ENCODE assay signal across 18 cellular contexts in the genomic region with DNA sequence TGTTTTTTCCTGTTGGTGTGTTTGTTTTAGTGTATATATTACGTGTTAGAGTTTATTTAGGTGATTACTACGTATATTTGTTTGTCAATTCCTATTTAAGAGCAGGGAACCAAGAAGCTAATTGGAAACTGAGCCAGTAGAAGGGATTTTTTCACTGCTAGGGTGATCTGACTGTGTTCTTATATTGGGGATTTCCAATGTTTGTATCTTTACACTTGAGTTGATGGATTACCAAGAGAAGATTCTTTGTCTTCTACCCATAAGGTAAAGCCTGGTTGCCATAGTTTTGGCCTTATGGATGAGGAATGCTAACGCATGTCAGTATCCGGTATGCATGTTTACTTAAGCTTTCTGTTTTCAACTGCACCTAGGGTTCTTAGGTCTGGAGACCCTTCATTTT. TPM values are rescaled to one million over a fixed set of nuclear protein-coding genes. Genes with fewer than 3 reads are reported as not detected.
DNase-seq lines count a peak whose midpoint lies in the region; ATAC-seq, FAIRE-seq and TF ChIP-seq lines count a peak whose summit lies in the region.
"Had no signal": no experiment of that assay in that cellular context is flagged by ENCODE, and none has a peak within 500 bp of the region (broad histone marks: within the 10 kb centered on the region; RNA-seq: fewer than 3 reads in every experiment).

No MANE protein-coding gene starts in this region.

- H3K36me3 ChIP-seq in HepG2 (replicated peaks in 1 of 2; ENCODE audit: control insufficient read depth in 1 of 2, insufficient read depth in 2 of 2, low read length in 2 of 2) = peaks cover 1 to 15% of the 10 kb centered on the region in 2 experiments; a peak in 3 of 5 replicates

- FAIRE-seq in HepG2 (lab: Jason Lieb, UNC) = no peak

- peaks cover 30% of the 10 kb centered on the region for H3K4me1 ChIP-seq in HepG2 (ENCODE audit: insufficient read depth, low read length)

- no peak for TF ChIP-seq CTCF in WTC11 (IDR thresholded peaks at IDR 0.05)
- TF ChIP-seq CTCF in HepG2 (CRISPR knock-in tag; IDR thresholded peaks at IDR 0.05) = no peak

- POLR2A ChIA-PET in WTC11 (lab: Charles Lee) (no interaction called here), HepG2 (lab: Yijun Ruan, JAX) (no interaction called here)

- H3K36me3 Mint-ChIP-seq in WTC11 = no peaks in the 10 kb centered on the region
- H3K36me3 Mint-ChIP-seq in stimulated activated naive B cell treated with anti-CD40 and anti-IgM and Interleukin-4, amounts not matched to agents 10 μg/mL and 1 μg/mL and 100 μg/mL, for 72 hours = peaks cover 21 to 44% of the 10 kb centered on the region in 2 donors

- peak; percentile 60 for DNase-seq in DMS53 (lab: John Stamatoyannopoulos, UW)
- DNase-seq in DMS53 treated with DMSO at 0.1 percent for 48 hours (lab: John Stamatoyannopoulos, UW; ENCODE audit: unreplicated experiment) = no peak
- no peak for DNase-seq in WTC11 (ENCODE audit: low spot score)
- no peak for DNase-seq in stimulated activated naive B cell treated with anti-CD40 and anti-IgM and Interleukin-4, amounts not matched to agents 10 μg/mL and 1 μg/mL and 100 μg/mL, for 72 hours
- no peak for DNase-seq in activated CD4-positive, CD25-positive, alpha-beta regulatory T cell treated with anti-CD3 and anti-CD28 coated beads, Interleukin-2, amount 50 U/mL, for 72 hours
- DNase-seq in HepG2 (ENCODE audit: low spot score) = no peak
- DNase-seq: CD8-positive, alpha-beta memory T cell; EL; H7; MV-4-11; NCI-H1436 treated with DMSO at 0.1 percent for 48 hours; NCI-H2081 treated with DMSO at 0.1 percent for 48 hours; NCI-H226; NCI-H526 treated with DMSO at 0.1 percent for 48 hours; PC-9 had no signal

- H3K27me3 Mint-ChIP-seq in WTC11 (ENCODE audit: low read depth) = no peaks in the 10 kb centered on the region
- no peaks in the 10 kb centered on the region for H3K27me3 Mint-ChIP-seq in stimulated activated naive B cell treated with anti-CD40 and anti-IgM and Interleukin-4, amounts not matched to agents 10 μg/mL and 1 μg/mL and 100 μg/mL, for 72 hours
- H3K27me3 Mint-ChIP-seq: CD8-positive, alpha-beta memory T cell had no signal

- H3K27ac ChIP-seq in HepG2 (ENCODE audit: extremely low read length, insufficient read depth, low read length) = no peak overlapping the region
- H3K27ac ChIP-seq: 22Rv1, PC-9 had no signal

- no peaks in the 10 kb centered on the region for H3K79me2 ChIP-seq in HepG2 (ENCODE audit: insufficient read depth, low read length)

- H3K9me3 Mint-ChIP-seq in WTC11 = no peaks in the 10 kb centered on the region
- H3K9me3 Mint-ChIP-seq in stimulated activated naive B cell treated with anti-CD40 and anti-IgM and Interleukin-4, amounts not matched to agents 10 μg/mL and 1 μg/mL and 100 μg/mL, for 72 hours = no peaks in the 10 kb centered on the region
- H3K9me3 Mint-ChIP-seq: CD8-positive, alpha-beta memory T cell had no signal

- CTCF ChIA-PET in WTC11 (lab: Charles Lee) = interaction anchor here (1.2 to 1.4 kb wide), 2 partner anchors 34 to 204 kb away, joined by 4 read pairs; no protein-coding TSS in a partner anchor
- CTCF ChIA-PET in HepG2 (lab: Yijun Ruan, JAX; ENCODE audit: low intra/inter-chr PET ratio, low total read pairs) = no interaction called here

- TF ChIP-seq EP300 in HepG2 (IDR thresholded peaks at IDR 0.05; ENCODE audit: low read depth in 2 of 2, low read length in 2 of 2) (no peak), HepG2 (CRISPR knock-in tag; IDR thresholded peaks at IDR 0.05; ENCODE audit: borderline replicate concordance) (no peak)

- TF ChIP-seq RAD21 in HepG2 (CRISPR knock-in tag; IDR thresholded peaks at IDR 0.05) = no peak

- H3K4me3 ChIP-seq in HepG2 (replicated peaks in 1 of 3; ENCODE audit: insufficient read depth in 1 of 3, low read depth in 2 of 3, low read length in 3 of 3) = no peak overlapping the region
- H3K4me3 ChIP-seq: PC-9 had no signal

- H3K9me3 ChIP-seq in HepG2 (ENCODE audit: low read length) = no peaks in the 10 kb centered on the region

- 96% methylated on average over 4 of the region's 4 CpGs for WGBS in HepG2 (ENCODE audit: low lambda C conversion rate)

- intact Hi-C loops in HepG2 (cut with micrococcal nuclease; ENCODE audit: unreplicated experiment) = no loop called here

- peaks cover 57% of the 10 kb centered on the region for H3K4me1 Mint-ChIP-seq in WTC11
- peaks cover 11 to 22% of the 10 kb centered on the region in 2 donors for H3K4me1 Mint-ChIP-seq in stimulated activated naive B cell treated with anti-CD40 and anti-IgM and Interleukin-4, amounts not matched to agents 10 μg/mL and 1 μg/mL and 100 μg/mL, for 72 hours

- ATAC-seq in GM21619 (IDR thresholded peaks at IDR 0.05; ENCODE audit: unreplicated experiment) = peak; percentile 48
- no peak for ATAC-seq in WTC11
- ATAC-seq in stimulated activated naive B cell treated with anti-CD40 and anti-IgM and Interleukin-4, amounts not matched to agents 10 μg/mL and 1 μg/mL and 100 μg/mL, for 72 hours (replicated peaks) = no peak
- ATAC-seq in HG03457 (IDR thresholded peaks at IDR 0.05; ENCODE audit: unreplicated experiment) = no peak
- no peak for ATAC-seq in HepG2

- no peak overlapping the region for H2AFZ ChIP-seq in HepG2 (ENCODE audit: low read length)
- H2AFZ ChIP-seq: PC-9 had no signal

- H3K4me3 Mint-ChIP-seq in WTC11 = no peak overlapping the region
- H3K4me3 Mint-ChIP-seq in stimulated activated naive B cell treated with anti-CD40 and anti-IgM and Interleukin-4, amounts not matched to agents 10 μg/mL and 1 μg/mL and 100 μg/mL, for 72 hours = no peak overlapping the region
- H3K4me3 Mint-ChIP-seq: CD8-positive, alpha-beta memory T cell had no signal

- BruUV-seq in HepG2 (replicated peaks; lab: Mats Ljungman, UMichigan) = no TSS peak

- no peak overlapping the region for H3K4me2 ChIP-seq in HepG2 (ENCODE audit: low read depth, low read length)
- H3K4me2 ChIP-seq: PC-9 had no signal

- no peak overlapping the region for H3K9ac ChIP-seq in HepG2 (ENCODE audit: insufficient read depth, low read depth, low read length)

- in situ Hi-C loops in HepG2 (cut with HindIII; ENCODE audit: extremely low pct_ligation_motif_present, low pct_unique_long_range_greater_than_20kb) = no loop called here

- no peaks in the 10 kb centered on the region for H4K20me1 ChIP-seq in HepG2 (ENCODE audit: insufficient read depth, low read length)

- no peaks in the 10 kb centered on the region for H3K27me3 ChIP-seq in HepG2 (ENCODE audit: control insufficient read depth in 1 of 2, insufficient read depth in 2 of 2, low read length in 2 of 2)

- TF ChIP-seq POLR2A in HepG2 (IDR thresholded peaks at IDR 0.05; ENCODE audit: insufficient read depth in 1 of 2, low read depth in 2 of 2, low read length in 2 of 2) = no peak

- peak overlapping the region; percentile 6 for H3K27ac Mint-ChIP-seq in WTC11
- peak overlapping the region; percentile 52 for H3K27ac Mint-ChIP-seq in stimulated activated naive B cell treated with anti-CD40 and anti-IgM and Interleukin-4, amounts not matched to agents 10 μg/mL and 1 μg/mL and 100 μg/mL, for 72 hours

TF ChIP-seq in WTC11, 78 proteins besides CTCF, POLR2A, EP300 and RAD21:
- no peak for TF ChIP-seq JUN (CRISPR knock-in tag; IDR thresholded peaks at IDR 0.05)
- TF ChIP-seq HMGA2 (CRISPR knock-in tag; IDR thresholded peaks at IDR 0.05) = no peak
- no peak for TF ChIP-seq CREM (CRISPR knock-in tag; IDR thresholded peaks at IDR 0.05)
TF ChIP-seq in WTC11: peak in this region for 0.

TF ChIP-seq in HepG2, 621 proteins besides CTCF, POLR2A, EP300 and RAD21:
- TF ChIP-seq KLF6 (CRISPR knock-in tag; IDR thresholded peaks at IDR 0.05) = no peak
- no peak for TF ChIP-seq SMAD1 (CRISPR knock-in tag; IDR thresholded peaks at IDR 0.05; ENCODE audit: borderline replicate concordance, low read depth)

RNA-seq across cellular contexts. Expression of gene SIK2, which starts 35.6 kb away (rescaled TPM):
- total RNA-seq in WTC11 (2021) = 6.7 to 8.6 TPM (median 7.2 TPM) in 3 replicates
- 8.1 and 11.0 TPM in 2 replicates for total RNA-seq in HepG2 (2016; rRNA removed; fragmentation: Illumina TruSeq; extraction: Trizol)
- 1.0 and 1.2 TPM in 2 replicates for total RNA-seq in HepG2 (2016; cell fraction: cytosol; rRNA removed; fragmentation: Illumina TruSeq; extraction: Trizol; ENCODE audit: low read depth)
- 8.6 and 10.1 TPM in 2 replicates for total RNA-seq in HepG2 (2016; cell fraction: insoluble cytoplasmic fraction; rRNA removed; fragmentation: Illumina TruSeq; extraction: Trizol)
- 4.9 TPM in 2 replicates for total RNA-seq in HepG2 (2016; cell fraction: membrane; rRNA removed; fragmentation: Illumina TruSeq; extraction: Trizol)
- total RNA-seq in HepG2 (2016; cell fraction: nucleus; rRNA removed; fragmentation: Illumina TruSeq; extraction: Trizol) = 7.5 and 8.5 TPM in 2 replicates
- 11.5 and 15.4 TPM in 2 replicates for polyA plus RNA-seq in HepG2 (2011; rRNA removed)
- polyA plus RNA-seq in HepG2 (2011; cell fraction: cytosol; rRNA removed) = 7.5 and 8.1 TPM in 2 replicates
- polyA plus RNA-seq in HepG2 (2011; cell fraction: nucleus; rRNA removed) = 6.6 and 9.5 TPM in 2 replicates
- polyA plus RNA-seq in HepG2 (2012) = 7.1 and 8.4 TPM in 2 replicates
- polyA plus RNA-seq in HepG2 (2016; cell fraction: cytosol; fragmentation: Illumina TruSeq; extraction: Trizol; ENCODE audit: low read depth) = 0.48 and 0.64 TPM in 2 replicates
- polyA plus RNA-seq in HepG2 (2016; cell fraction: insoluble cytoplasmic fraction; fragmentation: Illumina TruSeq; extraction: Trizol; ENCODE audit: low read depth) = 7.0 and 8.4 TPM in 2 replicates
- 1.7 and 2.0 TPM in 2 replicates for polyA plus RNA-seq in HepG2 (2016; cell fraction: membrane; fragmentation: Illumina TruSeq; extraction: Trizol; ENCODE audit: low read depth)
- polyA plus RNA-seq in HepG2 (2016; cell fraction: nucleus; fragmentation: Illumina TruSeq; extraction: Trizol; ENCODE audit: insufficient read depth, low read depth) = 7.7 and 13.1 TPM in 2 replicates
- 21.7 and 23.9 TPM in 2 replicates for polyA minus RNA-seq in HepG2 (2011; rRNA and poly(A)+ RNA removed; ENCODE audit: low replicate concordance)
- 8.0 and 8.5 TPM in 2 replicates for polyA minus RNA-seq in HepG2 (2011; cell fraction: cytosol; rRNA and poly(A)+ RNA removed)
- polyA minus RNA-seq in HepG2 (2011; cell fraction: nucleus; rRNA and poly(A)+ RNA removed) = 10.3 and 10.8 TPM in 2 replicates
